Comparison of ENCODE assay signal across 1 cellular context in the genomic region with DNA sequence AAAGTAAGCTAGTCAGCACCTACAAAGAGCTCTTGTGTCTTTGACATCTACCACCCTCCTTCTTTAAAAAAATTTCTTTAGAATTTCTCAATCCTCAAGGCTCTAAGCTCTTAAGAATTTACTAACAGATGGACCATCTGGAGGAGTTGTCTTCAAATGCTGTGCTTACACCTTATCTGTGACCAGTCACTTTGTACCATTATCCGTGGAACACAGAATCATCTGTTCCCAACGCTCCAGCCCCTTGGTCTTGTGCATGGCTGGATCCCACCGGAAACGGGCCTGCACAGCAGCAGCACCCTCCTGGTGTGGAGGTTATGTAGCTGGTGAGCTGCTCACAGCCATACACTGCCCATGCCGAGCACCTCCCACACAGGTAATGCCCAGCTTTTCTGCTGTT.
TF ChIP-seq lines count a peak whose summit lies in the region.

No MANE protein-coding gene starts in this region.

TF ChIP-seq in K562, 482 proteins besides CTCF, POLR2A, EP300 and RAD21 (continued from another document):
- TF ChIP-seq, protein P1, sequence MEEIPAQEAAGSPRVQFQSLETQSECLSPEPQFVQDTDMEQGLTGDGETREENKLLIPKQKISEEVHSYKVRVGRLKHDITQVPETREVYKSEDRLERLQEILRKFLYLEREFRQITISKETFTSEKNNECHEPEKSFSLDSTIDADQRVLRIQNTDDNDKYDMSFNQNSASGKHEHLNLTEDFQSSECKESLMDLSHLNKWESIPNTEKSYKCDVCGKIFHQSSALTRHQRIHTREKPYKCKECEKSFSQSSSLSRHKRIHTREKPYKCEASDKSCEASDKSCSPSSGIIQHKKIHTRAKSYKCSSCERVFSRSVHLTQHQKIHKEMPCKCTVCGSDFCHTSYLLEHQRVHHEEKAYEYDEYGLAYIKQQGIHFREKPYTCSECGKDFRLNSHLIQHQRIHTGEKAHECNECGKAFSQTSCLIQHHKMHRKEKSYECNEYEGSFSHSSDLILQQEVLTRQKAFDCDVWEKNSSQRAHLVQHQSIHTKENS (CRISPR knock-in tag; IDR thresholded peaks at IDR 0.05) = no peak
- TF ChIP-seq NCOR1 (IDR thresholded peaks at IDR 0.05) (peak; percentile 50), ARID1B (IDR thresholded peaks at IDR 0.05) (peak; percentile 46), TCF3 (CRISPR knock-in tag; IDR thresholded peaks at IDR 0.05) (peak; percentile 78)
- TF ChIP-seq, protein P2, sequence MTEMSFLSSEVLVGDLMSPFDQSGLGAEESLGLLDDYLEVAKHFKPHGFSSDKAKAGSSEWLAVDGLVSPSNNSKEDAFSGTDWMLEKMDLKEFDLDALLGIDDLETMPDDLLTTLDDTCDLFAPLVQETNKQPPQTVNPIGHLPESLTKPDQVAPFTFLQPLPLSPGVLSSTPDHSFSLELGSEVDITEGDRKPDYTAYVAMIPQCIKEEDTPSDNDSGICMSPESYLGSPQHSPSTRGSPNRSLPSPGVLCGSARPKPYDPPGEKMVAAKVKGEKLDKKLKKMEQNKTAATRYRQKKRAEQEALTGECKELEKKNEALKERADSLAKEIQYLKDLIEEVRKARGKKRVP (CRISPR knock-in tag; IDR thresholded peaks at IDR 0.05) = no peak
